In the genomic region with DNA sequence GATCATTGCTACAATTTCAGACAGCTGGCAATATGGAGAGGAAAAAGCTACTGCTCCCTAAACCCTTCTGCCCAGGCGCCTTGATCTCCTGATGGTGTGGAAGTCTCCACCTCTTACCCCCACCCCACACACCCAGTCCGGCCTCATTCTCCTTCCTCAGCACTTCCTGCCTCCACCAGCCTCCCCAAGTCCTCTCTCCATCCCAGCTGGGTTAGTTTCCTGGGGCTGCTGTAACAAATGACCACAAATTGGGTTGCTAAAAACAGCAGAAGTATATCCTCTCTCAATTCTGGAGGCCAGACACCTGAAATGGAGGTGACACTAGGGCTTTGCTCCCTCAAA, we compare ENCODE assay signal across 8 cellular contexts. TPM values are rescaled to one million over a fixed set of nuclear protein-coding genes. Genes with fewer than 3 reads are reported as not detected.
A peak's percentile ranks its signal among the peaks of the same experiment; 100 is the strongest.
DNase-seq lines count a peak whose midpoint lies in the region; ATAC-seq, FAIRE-seq and TF ChIP-seq lines count a peak whose summit lies in the region.

No MANE protein-coding gene starts in this region.

- FAIRE-seq in D721Med (lab: Jason Lieb, UNC) = no peak

- peaks cover 12% of the 10 kb centered on the region for H3K4me1 Mint-ChIP-seq in mesothelial cell of epicardium

- peak; percentile 37 for DNase-seq in KBM-7
- DNase-seq in astrocyte of the cerebellum (ENCODE audit: low read depth) = no peak
- no peak for DNase-seq in mesothelial cell of epicardium (ENCODE audit: low spot score in 2 of 2, unreplicated experiment in 2 of 2)
- DNase-seq in D721Med (ENCODE audit: insufficient read length, low spot score) = no peak
- DNase-seq in NCI-H345 treated with DMSO at 0.1 percent for 48 hours (lab: John Stamatoyannopoulos, UW; ENCODE audit: unreplicated experiment) = no peak

- peaks cover 5% of the 10 kb centered on the region for H3K36me3 Mint-ChIP-seq in mesothelial cell of epicardium

- in situ Hi-C loops in KBM-7 (cut with MboI; ENCODE audit: low pct_unique_long_range_greater_than_20kb, low sequenced_read_pairs) = no loop called here
- in situ Hi-C loops in astrocyte of the cerebellum (cut with HindIII; ENCODE audit: low sequenced_read_pairs) = no loop called here

- peak overlapping the region; percentile 89 for H3K27ac ChIP-seq in C4-2B

- peak overlapping the region; percentile 36 for H3K27ac Mint-ChIP-seq in mesothelial cell of epicardium

- TF ChIP-seq CTCF in C4-2B (conservative IDR thresholded peaks at IDR 0.05) = no peak
- TF ChIP-seq CTCF in astrocyte of the cerebellum (IDR thresholded peaks at IDR 0.05; ENCODE audit: low read depth, low read length, missing control alignments) = no peak
- no peak for TF ChIP-seq CTCF in mesothelial cell of epicardium (IDR thresholded peaks at IDR 0.05; ENCODE audit: unreplicated experiment)
- TF ChIP-seq CTCF in D721Med (IDR thresholded peaks at IDR 0.05; ENCODE audit: insufficient read depth, missing control alignments) = no peak

- peaks cover 17% of the 10 kb centered on the region for H3K9me3 Mint-ChIP-seq in mesothelial cell of epicardium

- no peak for ATAC-seq in GM19351 (IDR thresholded peaks at IDR 0.05; ENCODE audit: unreplicated experiment)
- ATAC-seq in HG02973 (IDR thresholded peaks at IDR 0.05; ENCODE audit: unreplicated experiment) = no peak

- peak overlapping the region; percentile 63 for H3K4me3 ChIP-seq in astrocyte of the cerebellum (ENCODE audit: low read depth, low read length)

- peaks cover 2% of the 10 kb centered on the region for H3K27me3 Mint-ChIP-seq in mesothelial cell of epicardium (ENCODE audit: low read depth)

- H3K4me3 Mint-ChIP-seq in mesothelial cell of epicardium = peak overlapping the region; percentile 69

RNA-seq across cellular contexts. Expression of gene CCNQ, which starts 1.1 kb away (rescaled TPM):
- 17.2 to 19.1 TPM (median 17.3 TPM) in 3 replicates for total RNA-seq in mesothelial cell of epicardium

RNA-seq across cellular contexts. Expression of gene DUSP9, which starts 47.0 kb away (rescaled TPM):
- 3.5 to 4.2 TPM (median 3.7 TPM) in 3 replicates for total RNA-seq in mesothelial cell of epicardium
